Comparison of ENCODE assay signal across 27 cellular contexts in genomic region chr13:61417171-61417570, GRCh38. TPM values are rescaled to one million over a fixed set of nuclear protein-coding genes. Genes with fewer than 3 reads are reported as not detected.
"Had no signal": no experiment of that assay in that cellular context is flagged by ENCODE, and none has a peak within 500 bp of the region (broad histone marks: within the 10 kb centered on the region; RNA-seq: fewer than 3 reads in every experiment).

No MANE protein-coding gene starts in this region.

- ATAC-seq: activated CD4-positive, alpha-beta T cell treated with anti-CD3 and anti-CD28 coated beads for 36 hours; activated naive CD4-positive, alpha-beta T cell treated with anti-CD3 and anti-CD28 coated beads, Interleukin-2, amount 50 U/mL, for 72 hours; activated T-cell treated with anti-CD3 and anti-CD28 coated beads, Interleukin-2, amount 50 U/mL, for 72 hours; heart right ventricle; mucosa of descending colon; natural killer cell treated with Interleukin-12 subunit alpha and Interleukin-12 subunit beta and Interleukin-15 and Interleukin-18, amount 100 ng/mL, for 72 hours; stimulated activated naive B cell treated with anti-CD40 and anti-IgM and Interleukin-4, amounts not matched to agents 10 μg/mL and 1 μg/mL and 100 μg/mL, for 72 hours had no signal

- H3K36me3 ChIP-seq: esophagus squamous epithelium, heart right ventricle, left ventricle myocardium inferior, neutrophil, stomach, suprapubic skin, tibial artery had no signal

- H3K4me3 ChIP-seq: esophagus squamous epithelium, heart right ventricle, left ventricle myocardium inferior, lung, mucosa of descending colon, smooth muscle cell, stomach, suprapubic skin, tibial artery had no signal

- H3K4me2 ChIP-seq: smooth muscle cell had no signal

- DNase-seq: activated CD4-positive, alpha-beta T cell treated with anti-CD3 and anti-CD28 coated beads for 36 hours; activated CD4-positive, alpha-beta T cell treated with anti-CD3 and anti-CD28 coated beads, Interleukin-2, amount 50 U/mL, for 4 hours; activated CD4-positive, CD25-positive, alpha-beta regulatory T cell; activated naive CD4-positive, alpha-beta T cell; activated T-cell treated with anti-CD3 and anti-CD28 coated beads for 4 hours; activated T-cell treated with anti-CD3 and anti-CD28 coated beads, Interleukin-2, amount 50 U/mL, for 72 hours; dermis blood vessel endothelial cell; effector CD4-positive, alpha-beta T cell; esophagus squamous epithelium; foreskin melanocyte; heart right ventricle; left ventricle myocardium inferior; mucosa of descending colon; retina; stimulated activated CD4-positive, alpha-beta T cell treated with anti-CD3 and anti-CD28 coated beads, Interleukin-1b, Interleukin-23, amount 100 ng/mL, for 48 hours; stimulated activated naive B cell treated with anti-CD40 and anti-IgM and Interleukin-4, amounts not matched to agents 10 μg/mL and 1 μg/mL and 100 μg/mL, for 72 hours; stomach; tibial artery had no signal

- H3K9me3 ChIP-seq: esophagus squamous epithelium, heart right ventricle, left ventricle myocardium inferior, mucosa of descending colon, neutrophil, stomach, suprapubic skin, tibial artery had no signal

- H3K27me3 ChIP-seq: tibial artery had no signal

- H3K27ac ChIP-seq: epithelial cell of prostate, esophagus squamous epithelium, heart right ventricle, left ventricle myocardium inferior, neutrophil, stomach, suprapubic skin had no signal

RNA-seq across cellular contexts. Expression of gene PCDH20, which starts 1.5 kb away (rescaled TPM):
- total RNA-seq: activated CD4-positive, alpha-beta T cell treated with anti-CD3 and anti-CD28 coated beads for 36 hours; activated naive CD4-positive, alpha-beta T cell treated with anti-CD3 and anti-CD28 coated beads, Interleukin-2, amount 50 U/mL, for 72 hours; activated T-cell treated with anti-CD3 and anti-CD28 coated beads, Interleukin-2, amount 50 U/mL, for 72 hours; glomerular endothelial cell; myocyte; natural killer cell treated with Interleukin-12 subunit alpha and Interleukin-12 subunit beta and Interleukin-15 and Interleukin-18, amount 100 ng/mL, for 72 hours had no signal
- polyA plus RNA-seq: smooth muscle cell had no signal
